In the genomic region with DNA sequence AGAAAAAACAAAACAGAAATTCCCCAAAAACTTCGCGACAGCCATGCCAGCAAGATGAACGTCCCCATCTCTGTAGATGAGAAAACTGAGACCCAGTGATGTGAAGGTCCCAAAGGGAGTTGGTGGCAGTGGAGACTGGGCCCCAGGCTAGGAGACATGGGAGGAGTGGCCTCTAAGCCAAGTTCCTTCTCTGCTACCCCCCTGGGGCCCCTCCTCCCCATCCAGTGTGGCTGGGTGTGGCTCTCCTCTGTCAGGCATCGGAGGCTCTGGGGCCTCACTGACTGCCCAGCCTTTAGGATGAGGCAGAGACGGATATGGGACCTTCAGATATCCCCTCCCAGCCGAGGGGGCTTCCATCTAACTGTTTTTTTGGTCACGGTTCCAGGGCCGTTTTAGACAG, we compare ENCODE assay signal across 2 cellular contexts.
TF ChIP-seq lines count a peak whose summit lies in the region.

No MANE protein-coding gene starts in this region.

TF ChIP-seq in liver, 16 proteins besides CTCF, POLR2A, EP300 and RAD21 (continued from another document):
- TF ChIP-seq, protein P1, sequence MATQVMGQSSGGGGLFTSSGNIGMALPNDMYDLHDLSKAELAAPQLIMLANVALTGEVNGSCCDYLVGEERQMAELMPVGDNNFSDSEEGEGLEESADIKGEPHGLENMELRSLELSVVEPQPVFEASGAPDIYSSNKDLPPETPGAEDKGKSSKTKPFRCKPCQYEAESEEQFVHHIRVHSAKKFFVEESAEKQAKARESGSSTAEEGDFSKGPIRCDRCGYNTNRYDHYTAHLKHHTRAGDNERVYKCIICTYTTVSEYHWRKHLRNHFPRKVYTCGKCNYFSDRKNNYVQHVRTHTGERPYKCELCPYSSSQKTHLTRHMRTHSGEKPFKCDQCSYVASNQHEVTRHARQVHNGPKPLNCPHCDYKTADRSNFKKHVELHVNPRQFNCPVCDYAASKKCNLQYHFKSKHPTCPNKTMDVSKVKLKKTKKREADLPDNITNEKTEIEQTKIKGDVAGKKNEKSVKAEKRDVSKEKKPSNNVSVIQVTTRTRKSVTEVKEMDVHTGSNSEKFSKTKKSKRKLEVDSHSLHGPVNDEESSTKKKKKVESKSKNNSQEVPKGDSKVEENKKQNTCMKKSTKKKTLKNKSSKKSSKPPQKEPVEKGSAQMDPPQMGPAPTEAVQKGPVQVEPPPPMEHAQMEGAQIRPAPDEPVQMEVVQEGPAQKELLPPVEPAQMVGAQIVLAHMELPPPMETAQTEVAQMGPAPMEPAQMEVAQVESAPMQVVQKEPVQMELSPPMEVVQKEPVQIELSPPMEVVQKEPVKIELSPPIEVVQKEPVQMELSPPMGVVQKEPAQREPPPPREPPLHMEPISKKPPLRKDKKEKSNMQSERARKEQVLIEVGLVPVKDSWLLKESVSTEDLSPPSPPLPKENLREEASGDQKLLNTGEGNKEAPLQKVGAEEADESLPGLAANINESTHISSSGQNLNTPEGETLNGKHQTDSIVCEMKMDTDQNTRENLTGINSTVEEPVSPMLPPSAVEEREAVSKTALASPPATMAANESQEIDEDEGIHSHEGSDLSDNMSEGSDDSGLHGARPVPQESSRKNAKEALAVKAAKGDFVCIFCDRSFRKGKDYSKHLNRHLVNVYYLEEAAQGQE (IDR thresholded peaks at IDR 0.05): no peak
- TF ChIP-seq, protein P2, sequence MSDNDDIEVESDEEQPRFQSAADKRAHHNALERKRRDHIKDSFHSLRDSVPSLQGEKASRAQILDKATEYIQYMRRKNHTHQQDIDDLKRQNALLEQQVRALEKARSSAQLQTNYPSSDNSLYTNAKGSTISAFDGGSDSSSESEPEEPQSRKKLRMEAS (IDR thresholded peaks at IDR 0.05): no peak
- TF ChIP-seq, protein P3, sequence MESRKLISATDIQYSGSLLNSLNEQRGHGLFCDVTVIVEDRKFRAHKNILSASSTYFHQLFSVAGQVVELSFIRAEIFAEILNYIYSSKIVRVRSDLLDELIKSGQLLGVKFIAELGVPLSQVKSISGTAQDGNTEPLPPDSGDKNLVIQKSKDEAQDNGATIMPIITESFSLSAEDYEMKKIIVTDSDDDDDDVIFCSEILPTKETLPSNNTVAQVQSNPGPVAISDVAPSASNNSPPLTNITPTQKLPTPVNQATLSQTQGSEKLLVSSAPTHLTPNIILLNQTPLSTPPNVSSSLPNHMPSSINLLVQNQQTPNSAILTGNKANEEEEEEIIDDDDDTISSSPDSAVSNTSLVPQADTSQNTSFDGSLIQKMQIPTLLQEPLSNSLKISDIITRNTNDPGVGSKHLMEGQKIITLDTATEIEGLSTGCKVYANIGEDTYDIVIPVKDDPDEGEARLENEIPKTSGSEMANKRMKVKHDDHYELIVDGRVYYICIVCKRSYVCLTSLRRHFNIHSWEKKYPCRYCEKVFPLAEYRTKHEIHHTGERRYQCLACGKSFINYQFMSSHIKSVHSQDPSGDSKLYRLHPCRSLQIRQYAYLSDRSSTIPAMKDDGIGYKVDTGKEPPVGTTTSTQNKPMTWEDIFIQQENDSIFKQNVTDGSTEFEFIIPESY (IDR thresholded peaks at IDR 0.05): no peak
TF ChIP-seq in liver: peak in this region for 0.

TF ChIP-seq in HepG2, 621 proteins besides CTCF, POLR2A, EP300 and RAD21 (continued from another document):
- TF ChIP-seq, protein P4, sequence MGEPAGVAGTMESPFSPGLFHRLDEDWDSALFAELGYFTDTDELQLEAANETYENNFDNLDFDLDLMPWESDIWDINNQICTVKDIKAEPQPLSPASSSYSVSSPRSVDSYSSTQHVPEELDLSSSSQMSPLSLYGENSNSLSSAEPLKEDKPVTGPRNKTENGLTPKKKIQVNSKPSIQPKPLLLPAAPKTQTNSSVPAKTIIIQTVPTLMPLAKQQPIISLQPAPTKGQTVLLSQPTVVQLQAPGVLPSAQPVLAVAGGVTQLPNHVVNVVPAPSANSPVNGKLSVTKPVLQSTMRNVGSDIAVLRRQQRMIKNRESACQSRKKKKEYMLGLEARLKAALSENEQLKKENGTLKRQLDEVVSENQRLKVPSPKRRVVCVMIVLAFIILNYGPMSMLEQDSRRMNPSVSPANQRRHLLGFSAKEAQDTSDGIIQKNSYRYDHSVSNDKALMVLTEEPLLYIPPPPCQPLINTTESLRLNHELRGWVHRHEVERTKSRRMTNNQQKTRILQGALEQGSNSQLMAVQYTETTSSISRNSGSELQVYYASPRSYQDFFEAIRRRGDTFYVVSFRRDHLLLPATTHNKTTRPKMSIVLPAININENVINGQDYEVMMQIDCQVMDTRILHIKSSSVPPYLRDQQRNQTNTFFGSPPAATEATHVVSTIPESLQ (CRISPR knock-in tag; conservative IDR thresholded peaks at IDR 0.05): no peak
- TF ChIP-seq NR2F2 (IDR thresholded peaks at IDR 0.05; ENCODE audit: borderline replicate concordance, low read depth): no peak
- no peak for TF ChIP-seq AGO2 (optimal IDR thresholded peaks at IDR 0.05; ENCODE audit: low read depth, low read length)
- TF ChIP-seq, protein P5, sequence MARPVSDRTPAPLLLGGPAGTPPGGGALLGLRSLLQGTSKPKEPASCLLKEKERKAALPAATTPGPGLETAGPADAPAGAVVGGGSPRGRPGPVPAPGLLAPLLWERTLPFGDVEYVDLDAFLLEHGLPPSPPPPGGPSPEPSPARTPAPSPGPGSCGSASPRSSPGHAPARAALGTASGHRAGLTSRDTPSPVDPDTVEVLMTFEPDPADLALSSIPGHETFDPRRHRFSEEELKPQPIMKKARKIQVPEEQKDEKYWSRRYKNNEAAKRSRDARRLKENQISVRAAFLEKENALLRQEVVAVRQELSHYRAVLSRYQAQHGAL (CRISPR knock-in tag; IDR thresholded peaks at IDR 0.05; ENCODE audit: not compliant biosample characterization): no peak
- no peak for TF ChIP-seq ZKSCAN1 (IDR thresholded peaks at IDR 0.05; ENCODE audit: low read length)
- TF ChIP-seq, protein P6, sequence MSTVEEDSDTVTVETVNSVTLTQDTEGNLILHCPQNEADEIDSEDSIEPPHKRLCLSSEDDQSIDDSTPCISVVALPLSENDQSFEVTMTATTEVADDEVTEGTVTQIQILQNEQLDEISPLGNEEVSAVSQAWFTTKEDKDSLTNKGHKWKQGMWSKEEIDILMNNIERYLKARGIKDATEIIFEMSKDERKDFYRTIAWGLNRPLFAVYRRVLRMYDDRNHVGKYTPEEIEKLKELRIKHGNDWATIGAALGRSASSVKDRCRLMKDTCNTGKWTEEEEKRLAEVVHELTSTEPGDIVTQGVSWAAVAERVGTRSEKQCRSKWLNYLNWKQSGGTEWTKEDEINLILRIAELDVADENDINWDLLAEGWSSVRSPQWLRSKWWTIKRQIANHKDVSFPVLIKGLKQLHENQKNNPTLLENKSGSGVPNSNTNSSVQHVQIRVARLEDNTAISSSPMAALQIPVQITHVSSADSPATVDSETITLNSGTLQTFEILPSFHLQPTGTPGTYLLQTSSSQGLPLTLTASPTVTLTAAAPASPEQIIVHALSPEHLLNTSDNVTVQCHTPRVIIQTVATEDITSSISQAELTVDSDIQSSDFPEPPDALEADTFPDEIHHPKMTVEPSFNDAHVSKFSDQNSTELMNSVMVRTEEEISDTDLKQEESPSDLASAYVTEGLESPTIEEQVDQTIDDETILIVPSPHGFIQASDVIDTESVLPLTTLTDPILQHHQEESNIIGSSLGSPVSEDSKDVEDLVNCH (CRISPR knock-in tag; IDR thresholded peaks at IDR 0.05): no peak
- TF ChIP-seq ZNF749 (CRISPR knock-in tag; IDR thresholded peaks at IDR 0.05; ENCODE audit: borderline replicate concordance): no peak
- TF ChIP-seq, protein P7, sequence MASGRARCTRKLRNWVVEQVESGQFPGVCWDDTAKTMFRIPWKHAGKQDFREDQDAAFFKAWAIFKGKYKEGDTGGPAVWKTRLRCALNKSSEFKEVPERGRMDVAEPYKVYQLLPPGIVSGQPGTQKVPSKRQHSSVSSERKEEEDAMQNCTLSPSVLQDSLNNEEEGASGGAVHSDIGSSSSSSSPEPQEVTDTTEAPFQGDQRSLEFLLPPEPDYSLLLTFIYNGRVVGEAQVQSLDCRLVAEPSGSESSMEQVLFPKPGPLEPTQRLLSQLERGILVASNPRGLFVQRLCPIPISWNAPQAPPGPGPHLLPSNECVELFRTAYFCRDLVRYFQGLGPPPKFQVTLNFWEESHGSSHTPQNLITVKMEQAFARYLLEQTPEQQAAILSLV (CRISPR knock-in tag; IDR thresholded peaks at IDR 0.05; ENCODE audit: borderline replicate concordance): no peak
- no peak for TF ChIP-seq ZNF577 (CRISPR knock-in tag; IDR thresholded peaks at IDR 0.05; ENCODE audit: borderline replicate concordance, low read depth)
